Comparison of ENCODE assay signal across 1 cellular context in the genomic region with DNA sequence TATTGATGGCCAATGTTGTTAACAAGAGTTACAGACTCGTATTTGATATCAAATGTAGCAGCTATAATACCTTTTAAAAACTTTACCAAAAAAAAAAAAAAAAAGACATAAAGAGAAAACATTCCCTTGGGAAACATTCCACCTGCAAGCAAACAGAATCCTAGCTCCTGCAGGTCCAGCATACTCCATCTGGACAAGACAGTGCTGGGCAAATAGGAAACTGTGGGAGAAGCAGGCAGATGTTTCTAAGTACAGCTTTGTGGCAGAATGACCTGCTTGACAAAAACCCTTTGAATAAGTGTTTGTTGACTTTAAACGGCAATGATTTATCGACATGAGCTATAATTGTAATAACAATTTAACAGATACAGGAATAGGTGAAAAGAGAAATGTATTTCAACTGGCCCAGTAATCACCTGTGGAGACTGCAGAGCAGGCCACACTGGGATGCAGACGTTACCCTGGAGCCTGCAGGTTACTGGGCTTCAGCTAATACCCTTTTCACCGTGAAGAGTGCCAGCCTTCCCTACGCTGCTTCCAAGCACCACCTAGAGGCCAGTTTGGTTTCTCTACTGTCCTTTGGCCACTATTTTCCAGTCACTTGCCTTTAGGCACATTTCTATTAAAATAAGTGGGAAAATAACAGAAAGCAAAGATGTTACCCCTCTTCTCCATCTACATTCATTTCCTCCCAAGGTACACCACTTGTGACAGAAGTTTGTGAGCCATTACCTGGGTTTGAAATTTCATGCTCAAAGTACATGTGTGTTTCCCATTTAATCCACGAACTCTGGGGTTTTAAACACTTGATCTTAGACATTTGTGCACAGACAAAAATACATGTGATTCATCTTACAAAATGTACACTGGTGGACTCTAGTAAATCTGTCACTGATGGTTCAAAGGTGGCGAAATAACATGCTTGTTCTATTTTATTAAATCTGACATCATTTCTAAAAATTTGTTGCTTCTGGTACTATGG.
TF ChIP-seq lines count a peak whose summit lies in the region.

No MANE protein-coding gene starts in this region.

TF ChIP-seq in HEK293, 187 proteins besides CTCF, POLR2A, EP300 and RAD21 (continued from another document):
- TF ChIP-seq ZSCAN4 (tag by site-specific recombination; IDR thresholded peaks at IDR 0.05) (no peak), ZNF658 (tag by site-specific recombination; IDR thresholded peaks at IDR 0.05) (no peak), ZNF2 (tag by site-specific recombination; IDR thresholded peaks at IDR 0.05) (peak; percentile 80; the same call in 1 of the 2 replicates), ZNF488 (tag by site-specific recombination; IDR thresholded peaks at IDR 0.05) (no peak), OSR2 (tag by site-specific recombination; IDR thresholded peaks at IDR 0.05) (no peak), ZXDB (tag by site-specific recombination; IDR thresholded peaks at IDR 0.05) (no peak), MEIS1 (CRISPR knock-in tag; IDR thresholded peaks at IDR 0.05; ENCODE audit: borderline replicate concordance) (no peak), ZNF148 (tag by site-specific recombination; IDR thresholded peaks at IDR 0.05; ENCODE audit: borderline replicate concordance) (no peak), PRDM1 (tag by site-specific recombination; IDR thresholded peaks at IDR 0.05) (no peak), ZNF530 (tag by site-specific recombination; IDR thresholded peaks at IDR 0.05; ENCODE audit: low read depth) (no peak), ZNF600 (tag by site-specific recombination; IDR thresholded peaks at IDR 0.05) (no peak), ZBTB20 (tag by site-specific recombination; IDR thresholded peaks at IDR 0.05) (no peak), ZNF449 (tag by site-specific recombination; IDR thresholded peaks at IDR 0.05) (no peak), GLIS1 (tag by site-specific recombination; IDR thresholded peaks at IDR 0.05) (no peak), PBX3 (CRISPR knock-in tag; IDR thresholded peaks at IDR 0.05) (no peak), ZNF433 (tag by site-specific recombination; IDR thresholded peaks at IDR 0.05; ENCODE audit: low read depth) (no peak), ZNF23 (tag by site-specific recombination; IDR thresholded peaks at IDR 0.05; ENCODE audit: borderline replicate concordance) (no peak), YY2 (tag by site-specific recombination; IDR thresholded peaks at IDR 0.05) (no peak), ZBTB48 (tag by site-specific recombination; IDR thresholded peaks at IDR 0.05) (no peak), ZNF623 (tag by site-specific recombination; IDR thresholded peaks at IDR 0.05) (no peak), SP3 (tag by site-specific recombination; IDR thresholded peaks at IDR 0.05) (no peak), ZNF692 (tag by site-specific recombination; IDR thresholded peaks at IDR 0.05) (0 out of 2 replicates have a peak, but pooled peaks have one; percentile 29)
- TF ChIP-seq, protein P1, sequence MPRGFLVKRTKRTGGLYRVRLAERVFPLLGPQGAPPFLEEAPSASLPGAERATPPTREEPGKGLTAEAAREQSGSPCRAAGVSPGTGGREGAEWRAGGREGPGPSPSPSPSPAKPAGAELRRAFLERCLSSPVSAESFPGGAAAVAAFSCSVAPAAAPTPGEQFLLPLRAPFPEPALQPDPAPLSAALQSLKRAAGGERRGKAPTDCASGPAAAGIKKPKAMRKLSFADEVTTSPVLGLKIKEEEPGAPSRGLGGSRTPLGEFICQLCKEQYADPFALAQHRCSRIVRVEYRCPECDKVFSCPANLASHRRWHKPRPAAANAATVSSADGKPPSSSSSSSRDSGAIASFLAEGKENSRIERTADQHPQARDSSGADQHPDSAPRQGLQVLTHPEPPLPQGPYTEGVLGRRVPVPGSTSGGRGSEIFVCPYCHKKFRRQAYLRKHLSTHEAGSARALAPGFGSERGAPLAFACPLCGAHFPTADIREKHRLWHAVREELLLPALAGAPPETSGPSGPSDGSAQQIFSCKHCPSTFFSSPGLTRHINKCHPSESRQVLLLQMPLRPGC (tag by site-specific recombination; IDR thresholded peaks at IDR 0.05): no peak
- TF ChIP-seq, protein P2, sequence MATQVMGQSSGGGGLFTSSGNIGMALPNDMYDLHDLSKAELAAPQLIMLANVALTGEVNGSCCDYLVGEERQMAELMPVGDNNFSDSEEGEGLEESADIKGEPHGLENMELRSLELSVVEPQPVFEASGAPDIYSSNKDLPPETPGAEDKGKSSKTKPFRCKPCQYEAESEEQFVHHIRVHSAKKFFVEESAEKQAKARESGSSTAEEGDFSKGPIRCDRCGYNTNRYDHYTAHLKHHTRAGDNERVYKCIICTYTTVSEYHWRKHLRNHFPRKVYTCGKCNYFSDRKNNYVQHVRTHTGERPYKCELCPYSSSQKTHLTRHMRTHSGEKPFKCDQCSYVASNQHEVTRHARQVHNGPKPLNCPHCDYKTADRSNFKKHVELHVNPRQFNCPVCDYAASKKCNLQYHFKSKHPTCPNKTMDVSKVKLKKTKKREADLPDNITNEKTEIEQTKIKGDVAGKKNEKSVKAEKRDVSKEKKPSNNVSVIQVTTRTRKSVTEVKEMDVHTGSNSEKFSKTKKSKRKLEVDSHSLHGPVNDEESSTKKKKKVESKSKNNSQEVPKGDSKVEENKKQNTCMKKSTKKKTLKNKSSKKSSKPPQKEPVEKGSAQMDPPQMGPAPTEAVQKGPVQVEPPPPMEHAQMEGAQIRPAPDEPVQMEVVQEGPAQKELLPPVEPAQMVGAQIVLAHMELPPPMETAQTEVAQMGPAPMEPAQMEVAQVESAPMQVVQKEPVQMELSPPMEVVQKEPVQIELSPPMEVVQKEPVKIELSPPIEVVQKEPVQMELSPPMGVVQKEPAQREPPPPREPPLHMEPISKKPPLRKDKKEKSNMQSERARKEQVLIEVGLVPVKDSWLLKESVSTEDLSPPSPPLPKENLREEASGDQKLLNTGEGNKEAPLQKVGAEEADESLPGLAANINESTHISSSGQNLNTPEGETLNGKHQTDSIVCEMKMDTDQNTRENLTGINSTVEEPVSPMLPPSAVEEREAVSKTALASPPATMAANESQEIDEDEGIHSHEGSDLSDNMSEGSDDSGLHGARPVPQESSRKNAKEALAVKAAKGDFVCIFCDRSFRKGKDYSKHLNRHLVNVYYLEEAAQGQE (tag by site-specific recombination; IDR thresholded peaks at IDR 0.05): no peak
- TF ChIP-seq, protein P3, sequence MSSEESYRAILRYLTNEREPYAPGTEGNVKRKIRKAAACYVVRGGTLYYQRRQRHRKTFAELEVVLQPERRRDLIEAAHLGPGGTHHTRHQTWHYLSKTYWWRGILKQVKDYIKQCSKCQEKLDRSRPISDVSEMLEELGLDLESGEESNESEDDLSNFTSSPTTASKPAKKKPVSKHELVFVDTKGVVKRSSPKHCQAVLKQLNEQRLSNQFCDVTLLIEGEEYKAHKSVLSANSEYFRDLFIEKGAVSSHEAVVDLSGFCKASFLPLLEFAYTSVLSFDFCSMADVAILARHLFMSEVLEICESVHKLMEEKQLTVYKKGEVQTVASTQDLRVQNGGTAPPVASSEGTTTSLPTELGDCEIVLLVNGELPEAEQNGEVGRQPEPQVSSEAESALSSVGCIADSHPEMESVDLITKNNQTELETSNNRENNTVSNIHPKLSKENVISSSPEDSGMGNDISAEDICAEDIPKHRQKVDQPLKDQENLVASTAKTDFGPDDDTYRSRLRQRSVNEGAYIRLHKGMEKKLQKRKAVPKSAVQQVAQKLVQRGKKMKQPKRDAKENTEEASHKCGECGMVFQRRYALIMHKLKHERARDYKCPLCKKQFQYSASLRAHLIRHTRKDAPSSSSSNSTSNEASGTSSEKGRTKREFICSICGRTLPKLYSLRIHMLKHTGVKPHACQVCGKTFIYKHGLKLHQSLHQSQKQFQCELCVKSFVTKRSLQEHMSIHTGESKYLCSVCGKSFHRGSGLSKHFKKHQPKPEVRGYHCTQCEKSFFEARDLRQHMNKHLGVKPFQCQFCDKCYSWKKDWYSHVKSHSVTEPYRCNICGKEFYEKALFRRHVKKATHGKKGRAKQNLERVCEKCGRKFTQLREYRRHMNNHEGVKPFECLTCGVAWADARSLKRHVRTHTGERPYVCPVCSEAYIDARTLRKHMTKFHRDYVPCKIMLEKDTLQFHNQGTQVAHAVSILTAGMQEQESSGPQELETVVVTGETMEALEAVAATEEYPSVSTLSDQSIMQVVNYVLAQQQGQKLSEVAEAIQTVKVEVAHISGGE (tag by site-specific recombination; conservative IDR thresholded peaks at IDR 0.05; ENCODE audit: low read depth): no peak
